In the genomic region with DNA sequence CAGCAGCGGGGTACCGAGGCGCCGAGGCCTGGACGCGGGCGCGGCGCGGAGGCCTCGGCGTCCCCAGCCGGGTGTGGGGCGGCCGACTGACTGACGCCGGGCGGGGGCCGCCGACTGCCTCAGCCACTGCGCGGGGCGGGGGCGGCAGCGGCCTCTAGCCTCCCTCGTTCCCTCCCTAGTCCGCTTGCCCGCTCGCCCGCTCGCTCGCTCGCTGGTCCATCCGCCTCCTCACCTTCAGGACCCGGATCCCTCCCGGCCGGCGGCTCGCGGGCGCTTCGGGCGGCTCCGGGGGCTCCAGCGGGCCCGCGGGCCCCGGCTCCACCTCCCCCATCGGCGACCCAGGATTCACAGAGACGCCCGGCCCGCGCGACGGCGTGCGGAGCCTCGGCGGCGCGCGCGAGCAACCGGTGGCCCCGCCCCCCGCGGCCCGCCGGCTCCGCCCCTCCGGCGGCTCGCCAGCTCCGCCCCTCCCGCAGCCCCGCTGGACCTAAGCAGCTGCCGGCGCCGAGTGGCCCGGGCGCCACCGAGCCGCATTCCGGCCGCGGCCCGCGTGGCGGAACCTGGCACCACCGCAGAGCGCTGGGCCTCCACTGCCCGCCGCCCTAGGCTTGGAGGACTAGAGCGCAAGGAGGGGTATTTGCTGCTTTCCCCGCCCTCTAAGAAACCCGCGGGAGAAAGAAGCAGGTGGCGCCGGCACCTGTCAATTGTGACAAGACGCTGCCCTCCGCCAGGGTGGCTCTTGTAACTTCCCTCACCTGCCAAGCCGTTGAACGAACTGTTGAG, we compare ENCODE assay signal across 8 cellular contexts. TPM values are rescaled to one million over a fixed set of nuclear protein-coding genes. Genes with fewer than 3 reads are reported as not detected.
DNase-seq lines count a peak whose midpoint lies in the region; TF ChIP-seq lines count a peak whose summit lies in the region.

No MANE protein-coding gene starts in this region.

- H3K9me3 ChIP-seq in GM23248 (ENCODE audit: low read depth) (no peaks in the 10 kb centered on the region), adipocyte (ENCODE audit: control insufficient read depth, low read length) (no peaks in the 10 kb centered on the region), left ventricle myocardium inferior (replicated peaks) (no peaks in the 10 kb centered on the region), prostate gland (no peaks in the 10 kb centered on the region)

- WGBS in GM23248 (ENCODE audit: low coverage in 1 of 2, low lambda C conversion rate in 2 of 2, missing lambda C conversion rate in 2 of 2), 2 experiments: 0 to 2% methylated on average over 49 to 58 of the region's 104 CpGs
- WGBS in prostate gland: 0% methylated on average over 30 of the region's 104 CpGs
- under 1% methylated on average over 103 of the region's 104 CpGs for WGBS in urinary bladder

- H3K9me2 ChIP-seq in GM23248 (ENCODE audit: insufficient read depth): no peaks in the 10 kb centered on the region

- no peaks in the 10 kb centered on the region for H4K20me1 ChIP-seq in GM23248 (ENCODE audit: insufficient read depth)

- H3K27me3 ChIP-seq in GM23248 (replicated peaks; ENCODE audit: insufficient read depth) (no peaks in the 10 kb centered on the region), adipocyte (replicated peaks; ENCODE audit: control insufficient read depth, insufficient read depth, low read length) (no peaks in the 10 kb centered on the region), left ventricle myocardium inferior (ENCODE audit: low read depth) (no peaks in the 10 kb centered on the region), prostate gland (replicated peaks; ENCODE audit: insufficient read depth) (no peaks in the 10 kb centered on the region)

- peak overlapping the region; percentile 90 for H3K4me3 ChIP-seq in GM23248
- peak overlapping the region; percentile 74 for H3K4me3 ChIP-seq in LNCaP clone FGC (ENCODE audit: low read depth, low read length)
- H3K4me3 ChIP-seq in adipocyte (ENCODE audit: low read length): peak overlapping the region; percentile 86
- H3K4me3 ChIP-seq in left ventricle myocardium inferior: peak overlapping the region; percentile 90
- H3K4me3 ChIP-seq in prostate gland: peak overlapping the region; percentile 71 to 86
- H3K4me3 ChIP-seq in urinary bladder (ENCODE audit: low read depth, low read length): peak overlapping the region; percentile 85

- TF ChIP-seq POLR2A in prostate gland (IDR thresholded peaks at IDR 0.05): no peak

- H3K27ac ChIP-seq in GM23248: peak overlapping the region; percentile 73
- H3K27ac ChIP-seq in left ventricle myocardium inferior (replicated peaks): peak overlapping the region; percentile 89
- peak overlapping the region; percentile 83 to 88 for H3K27ac ChIP-seq in prostate gland
- peak overlapping the region; percentile 80 for H3K27ac ChIP-seq in urinary bladder (ENCODE audit: low read depth)

- intact Hi-C loops in left ventricle myocardium inferior (cut with micrococcal nuclease) (no loop called here), prostate gland (cut with DNase I) (loop anchor here (5.0 kb wide), 2 partner anchors 84 to 159 kb away; a partner anchor contains a TSS)

- no peaks in the 10 kb centered on the region for H3K4me1 ChIP-seq in GM23248 (ENCODE audit: insufficient read depth)
- H3K4me1 ChIP-seq in adipocyte (ENCODE audit: control insufficient read depth, insufficient read depth, low read length): peaks cover 33% of the 10 kb centered on the region
- H3K4me1 ChIP-seq in left ventricle myocardium inferior: peaks cover 30% of the 10 kb centered on the region
- no peaks in the 10 kb centered on the region for H3K4me1 ChIP-seq in prostate gland (replicated peaks)
- no peaks in the 10 kb centered on the region for H3K4me1 ChIP-seq in urinary bladder (ENCODE audit: insufficient read depth)

- peaks cover 38% of the 10 kb centered on the region for H3K79me2 ChIP-seq in GM23248 (ENCODE audit: insufficient read depth)

- DNase-seq in GM03348 (ENCODE audit: low spot score): peak; percentile 96
- DNase-seq in GM23248: peak; percentile 89
- DNase-seq in LNCaP clone FGC (ENCODE audit: low read depth): peak; percentile 66
- DNase-seq in SW480 (ENCODE audit: low spot score): peak; percentile 64
- DNase-seq in adipocyte (ENCODE audit: low read depth): peak; percentile 92
- DNase-seq in left ventricle myocardium inferior: peak; percentile 76
- DNase-seq in prostate gland (ENCODE audit: low spot score): peak; percentile 70

- H3K4me2 ChIP-seq in GM23248 (ENCODE audit: unreplicated experiment): peak overlapping the region; percentile 85

- peak overlapping the region; percentile 92 for H3K9ac ChIP-seq in GM23248
- H3K9ac ChIP-seq in adipocyte (ENCODE audit: low read length): peak overlapping the region; percentile 84

- peak overlapping the region; percentile 82 for H2AFZ ChIP-seq in GM23248

- H3K36me3 ChIP-seq in GM23248 (ENCODE audit: low read depth) (0 out of 2 replicates have a peak, but pooled peaks cover 7% of the 10 kb centered on the region), adipocyte (ENCODE audit: control insufficient read depth, insufficient read depth, low read length, severe bottlenecking) (peaks cover 2% of the 10 kb centered on the region), left ventricle myocardium inferior (no peaks in the 10 kb centered on the region), prostate gland (no peaks in the 10 kb centered on the region), urinary bladder (ENCODE audit: insufficient read depth) (no peaks in the 10 kb centered on the region)

- TF ChIP-seq CTCF in LNCaP clone FGC (IDR thresholded peaks at IDR 0.05; ENCODE audit: control insufficient read depth, extremely low read depth, insufficient read depth) (no peak), left ventricle myocardium inferior (IDR thresholded peaks at IDR 0.05; ENCODE audit: borderline replicate concordance) (no peak), prostate gland (IDR thresholded peaks at IDR 0.05) (peak in 2 of 4 experiments; percentile 11 to 31)

- in situ Hi-C loops in GM23248 (cut with MboI): no loop called here

- peaks cover 48% of the 10 kb centered on the region for H3F3A ChIP-seq in GM23248 (ENCODE audit: insufficient read depth)

RNA-seq across cellular contexts. Expression of a gene that starts 0.8 kb away (rescaled TPM):
- total RNA-seq in GM23248 (2014; rRNA removed; shearing (Covaris generic)): 6.3 and 7.1 TPM in 2 replicates
- polyA plus RNA-seq in GM23248 (2016; fragmentation: Nextera tagmentation; extraction: Ambion mirVana) (2.6 and 2.7 TPM in 2 replicates), urinary bladder (4.2 TPM)
- total RNA-seq in left ventricle myocardium inferior (3.4 TPM), prostate gland (10 to 100 TPM in 1 of 2 donors, 1 to 10 TPM in 1; 5.0 to 21.2 TPM), urinary bladder (10.5 TPM)

Comparison
In these comparisons a context has a peak if more than half of its experiments do, and no peak if none do; other contexts are left out.
1. Peak in every context shown above with its lines: DNase-seq, H3K4me3 ChIP-seq and H3K27ac ChIP-seq.